In the genomic region with DNA sequence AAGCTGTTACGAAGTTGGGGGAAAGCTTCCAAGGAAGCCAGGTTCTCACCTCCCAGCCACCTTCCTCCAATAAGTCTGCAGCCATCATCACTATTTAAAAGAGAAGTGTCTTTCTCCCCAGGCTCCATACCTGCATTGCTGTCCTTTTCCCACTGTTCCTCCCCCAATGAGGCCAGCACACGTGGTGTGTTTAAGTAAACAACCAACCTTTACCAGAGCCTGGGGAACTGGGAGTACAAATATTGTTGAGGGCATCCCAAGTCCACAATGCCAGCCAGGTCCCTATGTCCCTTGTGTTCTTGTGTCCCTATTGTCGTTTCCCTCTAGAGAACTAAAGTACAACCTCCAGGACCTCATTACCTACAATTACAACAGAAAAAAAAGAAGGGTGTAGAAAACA, we compare ENCODE assay signal across 11 cellular contexts. TPM values are rescaled to one million over a fixed set of nuclear protein-coding genes. Genes with fewer than 3 reads are reported as not detected.
DNase-seq lines count a peak whose midpoint lies in the region; ATAC-seq and TF ChIP-seq lines count a peak whose summit lies in the region.
"Had no signal": no experiment of that assay in that cellular context is flagged by ENCODE, and none has a peak within 500 bp of the region (broad histone marks: within the 10 kb centered on the region; RNA-seq: fewer than 3 reads in every experiment).

No MANE protein-coding gene starts in this region.

- intact Hi-C loops in heart right ventricle (cut with DNase I) = loop anchor here in 2 of 10 donors (5.0 kb wide), 1 partner anchor 36 kb away; no protein-coding TSS in a partner anchor
- intact Hi-C loops in Right ventricle myocardium inferior (cut with DNase I) = no loop called here
- intact Hi-C loops in activated CD4-positive, alpha-beta memory T cell treated with anti-CD3 and anti-CD28 coated beads for 36 hours (cut with micrococcal nuclease) = loop anchor here (5.0 kb wide), 1 partner anchor 254 kb away; the partner anchor contains the start of genes BBOF1 and ENTPD5
- intact Hi-C loops in lower lobe of right lung (cut with DNase I) = no loop called here

- H3K4me3 Mint-ChIP-seq in activated CD4-positive, alpha-beta memory T cell treated with anti-CD3 and anti-CD28 coated beads for 36 hours = no peak overlapping the region
- peak overlapping the region; percentile 70 for H3K4me3 Mint-ChIP-seq in type B pancreatic cell

- H3K9me3 Mint-ChIP-seq in activated CD4-positive, alpha-beta memory T cell treated with anti-CD3 and anti-CD28 coated beads for 36 hours = no peaks in the 10 kb centered on the region
- H3K9me3 Mint-ChIP-seq in type B pancreatic cell = no peaks in the 10 kb centered on the region

- H3K36me3 ChIP-seq in heart right ventricle (no peaks in the 10 kb centered on the region), lower lobe of right lung (no peaks in the 10 kb centered on the region)

- H3K36me3 Mint-ChIP-seq in activated CD4-positive, alpha-beta memory T cell treated with anti-CD3 and anti-CD28 coated beads for 36 hours = peaks cover 6% of the 10 kb centered on the region
- H3K36me3 Mint-ChIP-seq in type B pancreatic cell = peaks cover 4% of the 10 kb centered on the region

- no peak overlapping the region for H3K4me3 ChIP-seq in heart right ventricle
- H3K4me3 ChIP-seq in lower lobe of right lung = no peak overlapping the region

- peak overlapping the region; percentile 99 for H3K27ac Mint-ChIP-seq in activated CD4-positive, alpha-beta memory T cell treated with anti-CD3 and anti-CD28 coated beads for 36 hours
- peak overlapping the region; percentile 98 for H3K27ac Mint-ChIP-seq in type B pancreatic cell

- no peak for TF ChIP-seq CTCF in heart right ventricle (IDR thresholded peaks at IDR 0.05)
- no peak for TF ChIP-seq CTCF in lower lobe of right lung (IDR thresholded peaks at IDR 0.05)
- no peak for TF ChIP-seq CTCF in type B pancreatic cell (conservative IDR thresholded peaks at IDR 0.05)

- ATAC-seq in heart right ventricle (no peak), Right ventricle myocardium inferior (no peak), lower lobe of right lung (no peak), GM19328 (IDR thresholded peaks at IDR 0.05; ENCODE audit: unreplicated experiment) (no peak)

- H3K4me1 ChIP-seq in heart right ventricle (peaks cover 31 to 89% (median 83%) of the 10 kb centered on the region in 9 donors), lower lobe of right lung (peaks cover 87% of the 10 kb centered on the region)

- peak overlapping the region in 6 of 10 donors; percentile 22 to 100 (median 98) for H3K27ac ChIP-seq in heart right ventricle
- peak overlapping the region; percentile 100 for H3K27ac ChIP-seq in lower lobe of right lung

- 77 to 81% methylated on average over 3 of the region's 3 CpGs for WGBS in heart right ventricle, 2 donors

- POLR2A ChIA-PET in activated CD4-positive, alpha-beta memory T cell treated with anti-CD3 and anti-CD28 coated beads for 36 hours (lab: Charles Lee) = interaction anchor here (1.3 to 11.0 kb wide), 3 partner anchors 9 to 123 kb away, joined by 3 to 211 read pairs (median 128); partner anchors contain the start of gene ZNF410

- H3K27me3 Mint-ChIP-seq in activated CD4-positive, alpha-beta memory T cell treated with anti-CD3 and anti-CD28 coated beads for 36 hours = no peaks in the 10 kb centered on the region
- H3K27me3 Mint-ChIP-seq in type B pancreatic cell = no peaks in the 10 kb centered on the region

- H3K9me3 ChIP-seq in heart right ventricle (no peaks in the 10 kb centered on the region), lower lobe of right lung (no peaks in the 10 kb centered on the region)
- H3K9me3 ChIP-seq: SK-N-SH had no signal

- no peaks in the 10 kb centered on the region for H3K27me3 ChIP-seq in heart right ventricle
- H3K27me3 ChIP-seq in lower lobe of right lung (ENCODE audit: low read depth) = no peaks in the 10 kb centered on the region

- CTCF ChIA-PET in activated CD4-positive, alpha-beta memory T cell treated with anti-CD3 and anti-CD28 coated beads for 36 hours (lab: Charles Lee) = interaction anchor here (1.2 to 1.3 kb wide), 3 partner anchors 9 to 34 kb away, joined by 3 to 7 read pairs (median 6); no protein-coding TSS in a partner anchor

- DNase-seq in heart right ventricle (no peak), Right ventricle myocardium inferior (ENCODE audit: missing footprints) (no peak), lower lobe of right lung (peak; percentile 18), type B pancreatic cell (ENCODE audit: extremely low spot score, unreplicated experiment) (no peak), MV-4-11 (lab: John Stamatoyannopoulos, UW) (no peak), NCI-H1436 treated with DMSO at 0.1 percent for 48 hours (lab: John Stamatoyannopoulos, UW) (no peak)
- no peak for DNase-seq in activated CD4-positive, alpha-beta memory T cell treated with anti-CD3 and anti-CD28 coated beads for 36 hours
- DNase-seq: NCI-H187; SK-N-SH; stimulated activated CD8-positive, alpha-beta memory T cell treated with anti-CD3 and anti-CD28 coated beads, Interleukin-4, amount 100 ng/mL, for 48 hours had no signal

- peaks cover 57% of the 10 kb centered on the region for H3K4me1 Mint-ChIP-seq in activated CD4-positive, alpha-beta memory T cell treated with anti-CD3 and anti-CD28 coated beads for 36 hours (ENCODE audit: low read depth)
- H3K4me1 Mint-ChIP-seq in type B pancreatic cell (ENCODE audit: unreplicated experiment) = peaks cover 59% of the 10 kb centered on the region

RNA-seq across cellular contexts. Expression of gene PNMA1, which starts 49.2 kb away (rescaled TPM):
- 10 to 100 TPM; 13.9 to 30.8 (median 23.6) TPM for total RNA-seq in heart right ventricle
- polyA plus RNA-seq in heart right ventricle = 10 to 100 TPM in 1 of 2 donors, 1 to 10 TPM in 1; 6.6 to 15.7 TPM
- total RNA-seq in Right ventricle myocardium inferior = 14.9 TPM
- total RNA-seq in activated CD4-positive, alpha-beta memory T cell treated with anti-CD3 and anti-CD28 coated beads for 36 hours = 10 to 100 TPM; 28.2 to 28.3 TPM
- total RNA-seq in lower lobe of right lung = 24.4 TPM
- 35.5 and 64.8 TPM in 2 replicates for total RNA-seq in type B pancreatic cell (ENCODE audit: low replicate concordance)
